In genomic region chr3:190548031-190548656, GRCh38 we compare ENCODE assay signal across 1 cellular context.
TF ChIP-seq lines count a peak whose summit lies in the region.

No MANE protein-coding gene starts in this region.

TF ChIP-seq in HepG2, 621 proteins besides CTCF, POLR2A, EP300 and RAD21 (continued from another document and continues in another):
- no peak for TF ChIP-seq ZBTB14 (CRISPR knock-in tag; IDR thresholded peaks at IDR 0.05)
- no peak for TF ChIP-seq AHR (CRISPR knock-in tag; IDR thresholded peaks at IDR 0.05)
- no peak for TF ChIP-seq ZNF354B (CRISPR knock-in tag; IDR thresholded peaks at IDR 0.05)
- peak; percentile 91 for TF ChIP-seq ELF3 (CRISPR knock-in tag; IDR thresholded peaks at IDR 0.05)
- TF ChIP-seq ZNF572 (CRISPR knock-in tag; IDR thresholded peaks at IDR 0.05), result no peak
- TF ChIP-seq ZNF296 (CRISPR knock-in tag; conservative IDR thresholded peaks at IDR 0.05), result no peak
- no peak for TF ChIP-seq PRDM4 (CRISPR knock-in tag; IDR thresholded peaks at IDR 0.05; ENCODE audit: borderline replicate concordance)
- TF ChIP-seq GRHL1 (CRISPR knock-in tag; conservative IDR thresholded peaks at IDR 0.05), result no peak
- TF ChIP-seq SCMH1 (CRISPR knock-in tag; IDR thresholded peaks at IDR 0.05; ENCODE audit: borderline replicate concordance), result no peak
- TF ChIP-seq CBX2 (IDR thresholded peaks at IDR 0.05; ENCODE audit: low read depth, low read length), result no peak
- TF ChIP-seq CBX2 (CRISPR knock-in tag; IDR thresholded peaks at IDR 0.05; ENCODE audit: low read depth), result no peak
- TF ChIP-seq ZNF225 (CRISPR knock-in tag; IDR thresholded peaks at IDR 0.05), result no peak
- no peak for TF ChIP-seq ZNF253 (CRISPR knock-in tag; IDR thresholded peaks at IDR 0.05; ENCODE audit: borderline replicate concordance)
- TF ChIP-seq ZNF567 (CRISPR knock-in tag; IDR thresholded peaks at IDR 0.05; ENCODE audit: borderline replicate concordance), result no peak
- no peak for TF ChIP-seq ZNF451 (CRISPR knock-in tag; IDR thresholded peaks at IDR 0.05)
- TF ChIP-seq E2F5 (CRISPR knock-in tag; conservative IDR thresholded peaks at IDR 0.05), result no peak
- no peak for TF ChIP-seq ZNF260 (CRISPR knock-in tag; IDR thresholded peaks at IDR 0.05; ENCODE audit: borderline replicate concordance, low read depth)
- no peak for TF ChIP-seq THAP9 (CRISPR knock-in tag; IDR thresholded peaks at IDR 0.05; ENCODE audit: borderline replicate concordance)
- no peak for TF ChIP-seq PBX2 (CRISPR knock-in tag; IDR thresholded peaks at IDR 0.05)
- no peak for TF ChIP-seq ZNF280B (CRISPR knock-in tag; IDR thresholded peaks at IDR 0.05; ENCODE audit: borderline replicate concordance)
- TF ChIP-seq FUBP1 (CRISPR knock-in tag; IDR thresholded peaks at IDR 0.05; ENCODE audit: borderline replicate concordance), result no peak
- TF ChIP-seq BCL6 (CRISPR knock-in tag; IDR thresholded peaks at IDR 0.05), result peak; percentile 95
- no peak for TF ChIP-seq MEIS2 (CRISPR knock-in tag; IDR thresholded peaks at IDR 0.05)
- no peak for TF ChIP-seq SMARCC2 (IDR thresholded peaks at IDR 0.05)
- TF ChIP-seq ATF5 (CRISPR knock-in tag; IDR thresholded peaks at IDR 0.05; ENCODE audit: low read depth), result no peak
- no peak for TF ChIP-seq LRRFIP1 (CRISPR knock-in tag; conservative IDR thresholded peaks at IDR 0.05)
- TF ChIP-seq ZXDC (CRISPR knock-in tag; IDR thresholded peaks at IDR 0.05), result no peak
- no peak for TF ChIP-seq RXRA (CRISPR knock-in tag; IDR thresholded peaks at IDR 0.05)
- TF ChIP-seq MLXIP (CRISPR knock-in tag; IDR thresholded peaks at IDR 0.05; ENCODE audit: borderline replicate concordance), result no peak
- TF ChIP-seq SMC3 (IDR thresholded peaks at IDR 0.05; ENCODE audit: low read length), result peak; percentile 35; the same call in 1 of the 2 replicates
- TF ChIP-seq ZNF530 (CRISPR knock-in tag; IDR thresholded peaks at IDR 0.05; ENCODE audit: low read depth), result no peak
- no peak for TF ChIP-seq EEA1 (CRISPR knock-in tag; IDR thresholded peaks at IDR 0.05; ENCODE audit: borderline replicate concordance)
- TF ChIP-seq KLF11 (CRISPR knock-in tag; IDR thresholded peaks at IDR 0.05), result peak; percentile 65; the same call in 1 of the 2 replicates
